ENCODE assay signal across 35 cellular contexts in genomic region chr2:172007372-172007771, GRCh38. TPM values are rescaled to one million over a fixed set of nuclear protein-coding genes. Genes with fewer than 3 reads are reported as not detected.
DNase-seq lines count a peak whose midpoint lies in the region; ATAC-seq, FAIRE-seq and TF ChIP-seq lines count a peak whose summit lies in the region.
"Had no signal": no experiment of that assay in that cellular context is flagged by ENCODE, and none has a peak within 500 bp of the region (broad histone marks: within the 10 kb centered on the region; RNA-seq: fewer than 3 reads in every experiment).

No MANE protein-coding gene starts in this region.

- no peak for TF ChIP-seq RAD21 in HepG2 (CRISPR knock-in tag; IDR thresholded peaks at IDR 0.05)

- no peaks in the 10 kb centered on the region for H3K27me3 Mint-ChIP-seq in stimulated activated naive CD8-positive, alpha-beta T cell treated with anti-CD3 and anti-CD28 coated beads, Interleukin-15, Interleukin-2, amounts not matched to agents 100 ng/mL and 50 ng/mL, for 24 hours
- H3K27me3 Mint-ChIP-seq: B cell; CD4-positive, alpha-beta memory T cell; CD4-positive, alpha-beta T cell; CD4-positive, CD25-positive, alpha-beta regulatory T cell; CD8-positive, alpha-beta memory T cell had no signal

- TF ChIP-seq POLR2A in HepG2 (IDR thresholded peaks at IDR 0.05; ENCODE audit: insufficient read depth in 1 of 2, low read depth in 2 of 2, low read length in 2 of 2) (no peak), right lobe of liver (IDR thresholded peaks at IDR 0.05) (no peak)

- H3K9me3 ChIP-seq in HepG2 (ENCODE audit: low read length): no peaks in the 10 kb centered on the region
- H3K9me3 ChIP-seq in right lobe of liver: no peaks in the 10 kb centered on the region
- H3K9me3 ChIP-seq in adipocyte (ENCODE audit: control insufficient read depth, low read length): no peaks in the 10 kb centered on the region
- H3K9me3 ChIP-seq: A549, BE2C, Caco-2 had no signal

- no peaks in the 10 kb centered on the region for H3K9me3 Mint-ChIP-seq in stimulated activated naive CD8-positive, alpha-beta T cell treated with anti-CD3 and anti-CD28 coated beads, Interleukin-15, Interleukin-2, amounts not matched to agents 100 ng/mL and 50 ng/mL, for 24 hours
- H3K9me3 Mint-ChIP-seq: CD4-positive, alpha-beta T cell had no signal

- H3K27ac Mint-ChIP-seq in stimulated activated naive CD8-positive, alpha-beta T cell treated with anti-CD3 and anti-CD28 coated beads, Interleukin-15, Interleukin-2, amounts not matched to agents 100 ng/mL and 50 ng/mL, for 24 hours: peak overlapping the region; percentile 48
- H3K27ac Mint-ChIP-seq: B cell; CD14-positive monocyte; CD4-positive, alpha-beta memory T cell; CD4-positive, alpha-beta T cell; CD4-positive, CD25-positive, alpha-beta regulatory T cell; CD8-positive, alpha-beta memory T cell; CD8-positive, alpha-beta T cell had no signal

- H3K27ac ChIP-seq in HepG2 (ENCODE audit: extremely low read length, insufficient read depth, low read length): no peak overlapping the region
- no peak overlapping the region for H3K27ac ChIP-seq in right lobe of liver
- H3K27ac ChIP-seq: 22Rv1; A549; BLaER1; BLaER1 treated with 17β-estradiol and CSF1 and Interleukin-3, amounts not matched to agents 10 nM and 100 nM; C4-2B had no signal

- ATAC-seq in HepG2 (peak; percentile 67; the same call in 2 of the 3 replicates), right lobe of liver (no peak)
- ATAC-seq in stimulated activated naive CD8-positive, alpha-beta T cell treated with anti-CD3 and anti-CD28 coated beads, Interleukin-15, Interleukin-2, amounts not matched to agents 100 U/mL and 50 U/mL, for 24 hours: no peak
- ATAC-seq: A549; CD8-positive, alpha-beta T cell had no signal

- POLR2A ChIA-PET in HepG2 (lab: Yijun Ruan, JAX): no interaction called here

- intact Hi-C loops in HepG2 (cut with micrococcal nuclease; ENCODE audit: unreplicated experiment): loop anchor here (10.0 kb wide), 1 partner anchor 47 kb away; no protein-coding TSS in a partner anchor
- intact Hi-C loops in right lobe of liver (cut with DNase I): no loop called here

- BruUV-seq in HepG2 (replicated peaks; lab: Mats Ljungman, UMichigan): no TSS peak

- H3K4me2 ChIP-seq in HepG2 (ENCODE audit: low read depth, low read length): no peak overlapping the region
- H3K4me2 ChIP-seq: A549; BLaER1; BLaER1 treated with 17β-estradiol and CSF1 and Interleukin-3, amounts not matched to agents 10 nM and 100 nM had no signal

- H3K4me1 ChIP-seq in HepG2 (ENCODE audit: insufficient read depth, low read length) (peaks cover 13% of the 10 kb centered on the region), right lobe of liver (no peaks in the 10 kb centered on the region), adipocyte (ENCODE audit: control insufficient read depth, insufficient read depth, low read length) (no peaks in the 10 kb centered on the region)
- H3K4me1 ChIP-seq: BE2C, Caco-2 had no signal

- CTCF ChIA-PET in HepG2 (lab: Yijun Ruan, JAX; ENCODE audit: low intra/inter-chr PET ratio, low total read pairs): no interaction called here

- WGBS in HepG2 (ENCODE audit: low lambda C conversion rate): 100% methylated on average over 1 of the region's 1 CpG
- no CpG with 5 or more reads among the region's 1 CpG for WGBS in right lobe of liver (ENCODE audit: insufficient coverage, low coverage, low lambda C conversion rate, missing lambda C conversion rate)

- H3K79me2 ChIP-seq in HepG2 (ENCODE audit: insufficient read depth, low read length): peaks cover 11% of the 10 kb centered on the region

- H3K9ac ChIP-seq in HepG2 (ENCODE audit: insufficient read depth, low read depth, low read length): no peak overlapping the region
- H3K9ac ChIP-seq in adipocyte (ENCODE audit: low read length): no peak overlapping the region
- H3K9ac ChIP-seq: BLaER1; BLaER1 treated with 17β-estradiol and CSF1 and Interleukin-3, amounts not matched to agents 10 nM and 100 nM had no signal

- H3K4me1 Mint-ChIP-seq in stimulated activated naive CD8-positive, alpha-beta T cell treated with anti-CD3 and anti-CD28 coated beads, Interleukin-15, Interleukin-2, amounts not matched to agents 100 ng/mL and 50 ng/mL, for 24 hours (ENCODE audit: low read depth): peaks cover 19% of the 10 kb centered on the region

- no peak overlapping the region for H2AFZ ChIP-seq in HepG2 (ENCODE audit: low read length)

- no peaks in the 10 kb centered on the region for H4K20me1 ChIP-seq in HepG2 (ENCODE audit: insufficient read depth, low read length)
- H4K20me1 ChIP-seq: BLaER1; BLaER1 treated with 17β-estradiol and CSF1 and Interleukin-3, amounts not matched to agents 10 nM and 100 nM had no signal

- H3K36me3 ChIP-seq in HepG2 (replicated peaks in 1 of 2; ENCODE audit: control insufficient read depth in 1 of 2, insufficient read depth in 2 of 2, low read length in 2 of 2) (no peaks in the 10 kb centered on the region), right lobe of liver (no peaks in the 10 kb centered on the region), adipocyte (ENCODE audit: control insufficient read depth, insufficient read depth, low read length, severe bottlenecking) (no peaks in the 10 kb centered on the region)
- H3K36me3 ChIP-seq: BE2C, BLaER1 had no signal

- H3K4me3 Mint-ChIP-seq in stimulated activated naive CD8-positive, alpha-beta T cell treated with anti-CD3 and anti-CD28 coated beads, Interleukin-15, Interleukin-2, amounts not matched to agents 100 ng/mL and 50 ng/mL, for 24 hours: no peak overlapping the region
- H3K4me3 Mint-ChIP-seq: B cell; CD14-positive monocyte; CD4-positive, alpha-beta memory T cell; CD4-positive, alpha-beta T cell; CD4-positive, CD25-positive, alpha-beta regulatory T cell; CD8-positive, alpha-beta memory T cell; CD8-positive, alpha-beta T cell had no signal

- no peaks in the 10 kb centered on the region for H3K27me3 ChIP-seq in HepG2 (ENCODE audit: control insufficient read depth in 1 of 2, insufficient read depth in 2 of 2, low read length in 2 of 2)
- no peaks in the 10 kb centered on the region for H3K27me3 ChIP-seq in right lobe of liver
- H3K27me3 ChIP-seq in adipocyte (replicated peaks; ENCODE audit: control insufficient read depth, insufficient read depth, low read length): no peaks in the 10 kb centered on the region
- H3K27me3 ChIP-seq: BE2C; BLaER1; BLaER1 treated with 17β-estradiol and CSF1 and Interleukin-3, amounts not matched to agents 10 nM and 100 nM had no signal

- DNase-seq in HepG2 (ENCODE audit: low spot score) (no peak), right lobe of liver (no peak), adipocyte (ENCODE audit: low read depth) (peak; percentile 9), iPS-NIHi11 (ENCODE audit: low spot score) (no peak)
- DNase-seq in stimulated activated naive CD8-positive, alpha-beta T cell treated with anti-CD3 and anti-CD28 coated beads, Interleukin-15, Interleukin-2, amounts not matched to agents 100 U/mL and 50 U/mL, for 24 hours: no peak
- DNase-seq: 8988T; ACHN; AML-193; BE2C; C1 segment of cervical spinal cord; Caco-2; Calu3; CD4-positive, alpha-beta memory T cell; CD4-positive, alpha-beta T cell; CD4-positive, CD25-positive, alpha-beta regulatory T cell; CD8-positive, alpha-beta memory T cell; CD8-positive, alpha-beta T cell; COR-L47; DMS 273 treated with DMSO at 0.1 percent for 48 hours; DMS153; DMS53; DMS79; DMS79 treated with DMSO at 0.1 percent for 48 hours; DND-41; EL had no signal

- in situ Hi-C loops in HepG2 (cut with HindIII; ENCODE audit: extremely low pct_ligation_motif_present, low pct_unique_long_range_greater_than_20kb): no loop called here

- FAIRE-seq in HepG2 (lab: Jason Lieb, UNC): peak; percentile 39
- FAIRE-seq: A204.1, A549, D721Med had no signal

- peaks cover 21% of the 10 kb centered on the region for H3K36me3 Mint-ChIP-seq in stimulated activated naive CD8-positive, alpha-beta T cell treated with anti-CD3 and anti-CD28 coated beads, Interleukin-15, Interleukin-2, amounts not matched to agents 100 ng/mL and 50 ng/mL, for 24 hours (ENCODE audit: low read depth)
- H3K36me3 Mint-ChIP-seq: CD14-positive monocyte had no signal

- TF ChIP-seq CTCF in HepG2 (CRISPR knock-in tag; IDR thresholded peaks at IDR 0.05) (no peak), right lobe of liver (IDR thresholded peaks at IDR 0.05) (no peak)

- H3K4me3 ChIP-seq in HepG2 (replicated peaks in 1 of 3; ENCODE audit: insufficient read depth in 1 of 3, low read depth in 2 of 3, low read length in 3 of 3) (no peak overlapping the region), right lobe of liver (no peak overlapping the region), adipocyte (ENCODE audit: low read length) (no peak overlapping the region)
- H3K4me3 ChIP-seq: A549; BLaER1; BLaER1 treated with 17β-estradiol and CSF1 and Interleukin-3, amounts not matched to agents 10 nM and 100 nM had no signal

- no peak for TF ChIP-seq EP300 in HepG2 (IDR thresholded peaks at IDR 0.05; ENCODE audit: low read depth in 2 of 2, low read length in 2 of 2)
- TF ChIP-seq EP300 in HepG2 (CRISPR knock-in tag; IDR thresholded peaks at IDR 0.05; ENCODE audit: borderline replicate concordance): no peak

TF ChIP-seq in HepG2, 621 proteins besides CTCF, POLR2A, EP300 and RAD21 (continues in another document):
- 0 out of 2 replicates have a peak, but pooled peaks have one; percentile 28 for TF ChIP-seq MIXL1 (CRISPR knock-in tag; IDR thresholded peaks at IDR 0.05)

RNA-seq across cellular contexts. Expression of gene METAP1D, which starts 7.6 kb away (rescaled TPM):
- total RNA-seq in HepG2 (2016; rRNA removed; fragmentation: Illumina TruSeq; extraction: Trizol) (14.0 and 14.7 TPM in 2 replicates), right lobe of liver (1 to 10 TPM; 2.4 to 8.2 (median 4.6) TPM)
- total RNA-seq in HepG2 (2016; cell fraction: cytosol; rRNA removed; fragmentation: Illumina TruSeq; extraction: Trizol; ENCODE audit: low read depth): 1.9 and 2.3 TPM in 2 replicates
- 13.3 and 14.9 TPM in 2 replicates for total RNA-seq in HepG2 (2016; cell fraction: insoluble cytoplasmic fraction; rRNA removed; fragmentation: Illumina TruSeq; extraction: Trizol)
- total RNA-seq in HepG2 (2016; cell fraction: membrane; rRNA removed; fragmentation: Illumina TruSeq; extraction: Trizol): 5.6 and 5.7 TPM in 2 replicates
- total RNA-seq in HepG2 (2016; cell fraction: nucleus; rRNA removed; fragmentation: Illumina TruSeq; extraction: Trizol): 20.0 and 27.8 TPM in 2 replicates
- polyA plus RNA-seq in HepG2 (2011; rRNA removed): 19.0 and 21.6 TPM in 2 replicates
- 6.3 and 7.9 TPM in 2 replicates for polyA plus RNA-seq in HepG2 (2011; cell fraction: cytosol; rRNA removed)
- polyA plus RNA-seq in HepG2 (2011; cell fraction: nucleus; rRNA removed): 37.6 and 40.5 TPM in 2 replicates
- 10.4 and 13.7 TPM in 2 replicates for polyA plus RNA-seq in HepG2 (2012)
- polyA plus RNA-seq in HepG2 (2016; cell fraction: cytosol; fragmentation: Illumina TruSeq; extraction: Trizol; ENCODE audit: low read depth): 1.4 and 2.0 TPM in 2 replicates
- 12.8 and 14.8 TPM in 2 replicates for polyA plus RNA-seq in HepG2 (2016; cell fraction: insoluble cytoplasmic fraction; fragmentation: Illumina TruSeq; extraction: Trizol; ENCODE audit: low read depth)
- polyA plus RNA-seq in HepG2 (2016; cell fraction: membrane; fragmentation: Illumina TruSeq; extraction: Trizol; ENCODE audit: low read depth): 3.1 and 4.1 TPM in 2 replicates
- polyA plus RNA-seq in HepG2 (2016; cell fraction: nucleus; fragmentation: Illumina TruSeq; extraction: Trizol; ENCODE audit: insufficient read depth, low read depth): 48.0 and 48.1 TPM in 2 replicates
- 3.8 and 10.3 TPM in 2 replicates for polyA minus RNA-seq in HepG2 (2011; rRNA and poly(A)+ RNA removed; ENCODE audit: low replicate concordance)
- polyA minus RNA-seq in HepG2 (2011; cell fraction: cytosol; rRNA and poly(A)+ RNA removed): 7.0 and 9.4 TPM in 2 replicates
- 63.9 and 66.6 TPM in 2 replicates for polyA minus RNA-seq in HepG2 (2011; cell fraction: nucleus; rRNA and poly(A)+ RNA removed)
